Comparison of ENCODE assay signal across 27 cellular contexts in genomic region chr18:36650206-36650605, GRCh38.
"Had no signal": no experiment of that assay in that cellular context is flagged by ENCODE, and none has a peak within 500 bp of the region (broad histone marks: within the 10 kb centered on the region; RNA-seq: fewer than 3 reads in every experiment).

No MANE protein-coding gene starts in this region.

- H3K9ac ChIP-seq: SK-N-SH had no signal

- DNase-seq: activated CD4-positive, alpha-beta memory T cell treated with anti-CD3 and anti-CD28 coated beads for 36 hours; activated CD4-positive, alpha-beta T cell treated with anti-CD3 and anti-CD28 coated beads, Interleukin-2, amount 10 ng/mL, durations not matched to agents 7 days and 5 days; activated CD4-positive, CD25-positive, alpha-beta regulatory T cell; activated CD8-positive, alpha-beta memory T cell treated with anti-CD3 and anti-CD28 coated beads for 24 hours; activated effector memory CD4-positive, alpha-beta T cell treated with anti-CD3 and anti-CD28 coated beads, Interleukin-2, amount 50 U/mL, for 16 hours; activated naive CD4-positive, alpha-beta T cell treated with anti-CD3 and anti-CD28 coated beads, Interleukin-2, amount 10 ng/mL, durations not matched to agents 7 days and 5 days; activated naive CD8-positive, alpha-beta T cell treated with anti-CD3 and anti-CD28 coated beads for 36 hours; activated T-cell treated with anti-CD3 and anti-CD28 coated beads, Interleukin-2, amount 50 U/mL, for 4 hours; central memory CD4-positive, alpha-beta T cell; Kasumi-1; NCI-H1105 treated with DMSO at 0.1 percent for 48 hours; NCI-H1436 treated with DMSO at 0.1 percent for 48 hours; NCI-H1930; NCI-H2107; NCI-H2171 treated with DMSO at 0.1 percent for 48 hours; NCI-H345; NCI-H510A; NCI-H526 treated with DMSO at 0.1 percent for 48 hours; NK-92 treated with Interleukin-12 subunit alpha and Interleukin-12 subunit beta, amount 100 ng/mL, for 24 hours; OCI-M1; Right ventricle myocardium superior; SJCRH30; SK-N-SH; T-helper 1 cell had no signal

- H3K27ac ChIP-seq: RWPE1, SJCRH30, VCaP had no signal

- H3K9me3 ChIP-seq: SJCRH30, SK-N-SH had no signal

- H3K36me3 ChIP-seq: SJCRH30 had no signal

- H3K27me3 ChIP-seq: SJCRH30 had no signal

- H3K4me2 ChIP-seq: SK-N-SH had no signal

- H3K4me3 ChIP-seq: SJCRH30 had no signal

- ATAC-seq: activated T-cell treated with anti-CD3 and anti-CD28 coated beads, Interleukin-2, amount 50 U/mL, for 4 hours; Panc1 had no signal

- H3K4me1 ChIP-seq: SJCRH30 had no signal
